ENCODE assay signal across 29 cellular contexts in genomic region chr15:65680544-65680943, GRCh38.
"Had no signal": no experiment of that assay in that cellular context is flagged by ENCODE, and none has a peak within 500 bp of the region (broad histone marks: within the 10 kb centered on the region; RNA-seq: fewer than 3 reads in every experiment).

No MANE protein-coding gene starts in this region.

- H3K36me3 Mint-ChIP-seq: natural killer cell treated with Interleukin-12 subunit alpha and Interleukin-12 subunit beta and Interleukin-15 and Interleukin-18, amount 100 ng/mL, for 72 hours had no signal

- DNase-seq: hypothalamus; immature natural killer cell; kidney; left colon; left lung; lower lobe of right lung; mammary epithelial cell; mesendoderm; mucosa of descending colon; naive thymus-derived CD4-positive, alpha-beta T cell; ovary; stimulated activated CD4-positive, alpha-beta T cell treated with anti-CD3 and anti-CD28 coated beads, Interleukin-12 subunit alpha, Interleukin-12 subunit beta, amount 100 ng/mL, for 4 hours; stimulated activated CD4-positive, alpha-beta T cell treated with anti-CD3 and anti-CD28 coated beads, Interleukin-15, amount 100 ng/mL, for 24 hours; stimulated activated CD4-positive, alpha-beta T cell treated with anti-CD3 and anti-CD28 coated beads, Interleukin-2, amount 100 ng/mL, for 24 hours; stimulated activated CD4-positive, alpha-beta T cell treated with anti-CD3 and anti-CD28 coated beads, Interleukin-4, amount 100 ng/mL, for 1 hour; stimulated activated naive B cell treated with anti-CD40 and anti-IgM and Interleukin-4, amounts not matched to agents 10 μg/mL and 1 μg/mL and 100 μg/mL, for 72 hours; stimulated activated naive CD8-positive, alpha-beta T cell treated with anti-CD3 and anti-CD28 coated beads, Interleukin-15, Interleukin-2, amounts not matched to agents 100 U/mL and 50 U/mL, for 24 hours; stomach; testis; thyroid gland; transverse colon; upper lobe of left lung had no signal

- H3K27me3 Mint-ChIP-seq: naive thymus-derived CD4-positive, alpha-beta T cell; natural killer cell treated with Interleukin-12 subunit alpha and Interleukin-12 subunit beta and Interleukin-15 and Interleukin-18, amount 100 ng/mL, for 72 hours; progenitor cell of endocrine pancreas; stimulated activated naive B cell treated with anti-CD40 and anti-IgM and Interleukin-4, amounts not matched to agents 10 μg/mL and 1 μg/mL and 100 μg/mL, for 72 hours had no signal

- H3K27ac Mint-ChIP-seq: mesothelial cell of epicardium; natural killer cell treated with Interleukin-12 subunit alpha and Interleukin-12 subunit beta and Interleukin-15 and Interleukin-18, amount 100 ng/mL, for 72 hours; progenitor cell of endocrine pancreas had no signal

- ATAC-seq: left colon; left lung; lower lobe of right lung; mucosa of descending colon; naive thymus-derived CD4-positive, alpha-beta T cell; natural killer cell treated with Interleukin-12 subunit alpha and Interleukin-12 subunit beta and Interleukin-15 and Interleukin-18, amount 100 ng/mL, for 72 hours; sciatic nerve; stimulated activated naive B cell treated with anti-CD40 and anti-IgM and Interleukin-4, amounts not matched to agents 10 μg/mL and 1 μg/mL and 100 μg/mL, for 72 hours; stimulated activated naive CD8-positive, alpha-beta T cell treated with anti-CD3 and anti-CD28 coated beads, Interleukin-15, Interleukin-2, amounts not matched to agents 100 U/mL and 50 U/mL, for 24 hours had no signal

- H3K9me3 ChIP-seq: left lung, lower lobe of right lung, mucosa of descending colon, ovary, right atrium auricular region, stomach, testis, thyroid gland, transverse colon, upper lobe of left lung, vagina had no signal

- H3K4me3 Mint-ChIP-seq: immature natural killer cell; mesothelial cell of epicardium; naive thymus-derived CD4-positive, alpha-beta T cell; natural killer cell treated with Interleukin-12 subunit alpha and Interleukin-12 subunit beta and Interleukin-15 and Interleukin-18, amount 100 ng/mL, for 72 hours; stimulated activated naive B cell treated with anti-CD40 and anti-IgM and Interleukin-4, amounts not matched to agents 10 μg/mL and 1 μg/mL and 100 μg/mL, for 72 hours had no signal

- H3K4me3 ChIP-seq: left lung, lower lobe of right lung, mucosa of descending colon, ovary, right atrium auricular region, skin epidermis, stomach, testis, thyroid gland, transverse colon, upper lobe of left lung, vagina had no signal

- H3K4me1 ChIP-seq: left lung, lower lobe of right lung, right atrium auricular region, stomach, testis, thyroid gland, transverse colon, upper lobe of left lung, vagina had no signal

- H3K4me1 Mint-ChIP-seq: immature natural killer cell, mesothelial cell of epicardium had no signal

- H3K27ac ChIP-seq: left lung, lower lobe of right lung, ovary, right atrium auricular region, skin epidermis, stomach, testis, thyroid gland, transverse colon, upper lobe of left lung, vagina had no signal

- H3K27me3 ChIP-seq: left lung, ovary, right atrium auricular region, stomach, testis, thyroid gland, transverse colon, upper lobe of left lung, vagina had no signal

- H3K9me3 Mint-ChIP-seq: immature natural killer cell; naive thymus-derived CD4-positive, alpha-beta T cell; natural killer cell treated with Interleukin-12 subunit alpha and Interleukin-12 subunit beta and Interleukin-15 and Interleukin-18, amount 100 ng/mL, for 72 hours; stimulated activated naive B cell treated with anti-CD40 and anti-IgM and Interleukin-4, amounts not matched to agents 10 μg/mL and 1 μg/mL and 100 μg/mL, for 72 hours had no signal

- H3K36me3 ChIP-seq: ovary, right atrium auricular region, thyroid gland, vagina had no signal
